8 cellular contexts compared by ENCODE assay signal in genomic region chr1:204366759-204367158, GRCh38. TPM values are rescaled to one million over a fixed set of nuclear protein-coding genes. Genes with fewer than 3 reads are reported as not detected.
DNase-seq lines count a peak whose midpoint lies in the region; ATAC-seq and TF ChIP-seq lines count a peak whose summit lies in the region.

No MANE protein-coding gene starts in this region.

- peak; percentile 28 for DNase-seq in NCI-H2171 treated with DMSO at 0.1 percent for 48 hours (lab: John Stamatoyannopoulos, UW)
- no peak for DNase-seq in NCI-H2171 (lab: John Stamatoyannopoulos, UW)
- DNase-seq in WERI-Rb-1: peak; percentile 81
- DNase-seq in right lobe of liver: no peak
- no peak for DNase-seq in lower leg skin (ENCODE audit: low spot score in 2 of 2)
- DNase-seq in dermis blood vessel endothelial cell: no peak

- CTCF ChIA-PET in HEK293 (lab: Yijun Ruan, JAX): interaction anchor here (0.6 to 2.2 kb wide), 8 partner anchors 12 to 841 kb away, joined by 3 to 10 read pairs (median 3); partner anchors contain the start of gene GOLT1A

- TF ChIP-seq CTCF in HEK293 (tag by site-specific recombination; IDR thresholded peaks at IDR 0.05) (peak; percentile 74), WERI-Rb-1 (IDR thresholded peaks at IDR 0.05; ENCODE audit: low read depth, low read length) (peak; percentile 98), right lobe of liver (IDR thresholded peaks at IDR 0.05) (peak; percentile 34 to 52 (median 50)), lower leg skin (IDR thresholded peaks at IDR 0.05) (no peak)

- 90% methylated on average over 4 of the region's 7 CpGs for WGBS in right lobe of liver (ENCODE audit: insufficient coverage, low coverage, low lambda C conversion rate, missing lambda C conversion rate)
- 76 to 78% methylated on average over 7 of the region's 7 CpGs for WGBS in lower leg skin, 2 donors

- H3K27ac ChIP-seq in HEK293 (ENCODE audit: extremely low read depth, low read depth, low read length) (no peak overlapping the region), WERI-Rb-1 (no peak overlapping the region), right lobe of liver (no peak overlapping the region)

- no peak for TF ChIP-seq POLR2A in right lobe of liver (IDR thresholded peaks at IDR 0.05)
- TF ChIP-seq POLR2A in lower leg skin (IDR thresholded peaks at IDR 0.05): no peak

- ATAC-seq in right lobe of liver (peak; percentile 13 to 47 (median 32)), GM19455 (IDR thresholded peaks at IDR 0.05; ENCODE audit: unreplicated experiment) (no peak)

- H3K4me3 ChIP-seq in HEK293 (ENCODE audit: low read depth, low read length) (no peak overlapping the region), WERI-Rb-1 (ENCODE audit: low read depth, low read length) (no peak overlapping the region), right lobe of liver (no peak overlapping the region), lower leg skin (ENCODE audit: low read depth, poor library complexity, severe bottlenecking) (no peak overlapping the region)

- no peaks in the 10 kb centered on the region for H3K9me3 ChIP-seq in HEK293 (ENCODE audit: control insufficient read depth, insufficient read depth, low read depth, low read length)
- no peaks in the 10 kb centered on the region for H3K9me3 ChIP-seq in WERI-Rb-1 (ENCODE audit: severe bottlenecking)
- H3K9me3 ChIP-seq in right lobe of liver: no peaks in the 10 kb centered on the region

- no peaks in the 10 kb centered on the region for H3K36me3 ChIP-seq in HEK293 (ENCODE audit: control insufficient read depth in 2 of 2, insufficient read depth in 1 of 2, low read length in 2 of 2)
- H3K36me3 ChIP-seq in WERI-Rb-1: no peaks in the 10 kb centered on the region
- no peaks in the 10 kb centered on the region for H3K36me3 ChIP-seq in right lobe of liver

- H3K4me1 ChIP-seq in HEK293 (ENCODE audit: control insufficient read depth, insufficient read depth, low read length) (no peaks in the 10 kb centered on the region), right lobe of liver (peaks cover 0 to 8% (median 2%) of the 10 kb centered on the region in 4 donors)

- POLR2A ChIA-PET in HEK293 (lab: Yijun Ruan, JAX): no interaction called here

- intact Hi-C loops in right lobe of liver (cut with DNase I): loop anchor here in 1 of 2 donors (5.0 to 10.0 kb wide), 2 partner anchors 152 to 204 kb away; partner anchors contain the start of gene GOLT1A
- intact Hi-C loops in lower leg skin (cut with DNase I; ENCODE audit: low total_unique reads): loop anchor here (10.0 kb wide), 1 partner anchor 152 kb away; the partner anchor contains the start of gene GOLT1A

- H3K27me3 ChIP-seq in WERI-Rb-1 (ENCODE audit: insufficient read depth, low read depth, severe bottlenecking) (no peaks in the 10 kb centered on the region), right lobe of liver (no peaks in the 10 kb centered on the region)

TF ChIP-seq in HEK293, 187 proteins besides CTCF, POLR2A, EP300 and RAD21:
- TF ChIP-seq TSHZ1 (tag by site-specific recombination; IDR thresholded peaks at IDR 0.05; ENCODE audit: borderline replicate concordance) (no peak), ZNF670 (tag by site-specific recombination; IDR thresholded peaks at IDR 0.05; ENCODE audit: low read depth) (no peak), ZNF19 (tag by site-specific recombination; IDR thresholded peaks at IDR 0.05; ENCODE audit: low read depth) (no peak), ZNF610 (tag by site-specific recombination; IDR thresholded peaks at IDR 0.05; ENCODE audit: borderline replicate concordance) (no peak), ZNF654 (tag by site-specific recombination; IDR thresholded peaks at IDR 0.05; ENCODE audit: low read depth) (peak; percentile 23), GLI4 (tag by site-specific recombination; IDR thresholded peaks at IDR 0.05) (no peak)

RNA-seq across cellular contexts. Expression of gene PLEKHA6, which starts 7.0 kb away (rescaled TPM):
- total RNA-seq in right lobe of liver: 10 to 100 TPM; 16.6 to 31.1 (median 22.1) TPM
- total RNA-seq in lower leg skin: 10 to 100 TPM in 2 of 4 donors, 1 to 10 TPM in 2; 1.7 to 16.4 (median 11.1) TPM
- total RNA-seq in dermis blood vessel endothelial cell: 0.51 and 3.5 TPM in 2 replicates

RNA-seq across cellular contexts. Expression of gene PPP1R15B, which starts 44.9 kb away (rescaled TPM):
- 10 to 100 TPM; 28.6 to 43.6 (median 34.3) TPM for total RNA-seq in right lobe of liver
- 10 to 100 TPM; 37.9 to 56.4 (median 49.5) TPM for total RNA-seq in lower leg skin
- total RNA-seq in dermis blood vessel endothelial cell: 28.2 and 37.0 TPM in 2 replicates

Comparison
In these comparisons a context has a peak if more than half of its experiments do, and no peak if none do; other contexts are left out.
1. DNase-seq: peak in NCI-H2171 treated with DMSO at 0.1 percent for 48 hours (single experiment) and WERI-Rb-1 (single experiment); none in NCI-H2171 (single experiment), right lobe of liver (0 of 3), lower leg skin (0 of 2) and dermis blood vessel endothelial cell (single experiment).
2. CTCF ChIP-seq: peak in HEK293 (single experiment), WERI-Rb-1 (single experiment) and right lobe of liver (4 of 4); none in lower leg skin (0 of 3).